In the genomic region with DNA sequence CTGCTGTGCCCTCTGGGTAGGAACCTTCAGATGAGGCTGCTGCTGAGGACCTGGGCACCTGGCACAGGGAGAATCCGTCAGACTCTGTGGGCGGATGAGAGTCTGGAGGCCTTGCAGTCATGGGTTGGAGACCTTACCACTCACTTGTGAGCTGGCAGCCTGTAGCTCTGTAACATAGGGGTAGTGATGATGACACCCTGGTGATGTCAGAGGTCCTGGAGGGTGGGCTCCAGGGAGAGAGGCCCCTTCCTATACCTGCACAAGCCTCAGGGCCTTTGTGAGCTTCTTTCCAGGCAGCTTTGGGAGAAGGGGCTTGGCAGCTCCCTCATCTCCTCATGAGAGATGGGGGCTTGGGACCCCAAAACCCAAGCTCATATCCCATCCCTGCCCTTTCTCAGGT, we compare ENCODE assay signal across 1 cellular context.
TF ChIP-seq lines count a peak whose summit lies in the region.

No MANE protein-coding gene starts in this region.

TF ChIP-seq in IMR-90, 13 proteins besides CTCF, POLR2A, EP300 and RAD21:
- no peak for TF ChIP-seq FOS (IDR thresholded peaks at IDR 0.05; ENCODE audit: low read depth, low read length)
